26 cellular contexts compared by ENCODE assay signal in genomic region chr4:173539986-173540385, GRCh38. TPM values are rescaled to one million over a fixed set of nuclear protein-coding genes. Genes with fewer than 3 reads are reported as not detected.
"Had no signal": no experiment of that assay in that cellular context is flagged by ENCODE, and none has a peak within 500 bp of the region (broad histone marks: within the 10 kb centered on the region; RNA-seq: fewer than 3 reads in every experiment).

No MANE protein-coding gene starts in this region.

- H3K36me3 ChIP-seq: stomach, upper lobe of left lung had no signal

- H3K9me3 ChIP-seq: stomach, testis, upper lobe of left lung had no signal

- H3K27ac ChIP-seq: foreskin keratinocyte, parathyroid adenoma, testis, upper lobe of left lung had no signal

- H3K4me1 ChIP-seq: foreskin keratinocyte, parathyroid adenoma, testis had no signal

- H3K4me3 ChIP-seq: stomach, testis, upper lobe of left lung had no signal

- DNase-seq: activated B cell treated with CpG ODN at 0.5 μM for 24 hours; activated CD4-positive, alpha-beta memory T cell treated with anti-CD3 and anti-CD28 coated beads for 36 hours; activated CD4-positive, alpha-beta T cell treated with anti-CD3 and anti-CD28 coated beads for 36 hours; activated naive CD4-positive, alpha-beta T cell treated with Interleukin-2 at 50 U/mL for 16 hours; activated naive CD8-positive, alpha-beta T cell treated with anti-CD3 and anti-CD28 coated beads for 36 hours; activated T-cell treated with anti-CD3 and anti-CD28 coated beads, Interleukin-2, amount 50 U/mL, for 48 hours; central memory CD4-positive, alpha-beta T cell; dermis blood vessel endothelial cell; effector CD8-positive, alpha-beta T cell; erythroblast; foreskin keratinocyte; hippocampal formation; mesenchymal stem cell; naive B cell; nucleus accumbens; stimulated activated CD4-positive, alpha-beta T cell treated with anti-CD3 and anti-CD28 coated beads, Interleukin-15, amount 100 ng/mL, for 24 hours; stomach; T-helper 17 cell; testis; upper lobe of left lung had no signal

- H3K27me3 ChIP-seq: testis had no signal

- ATAC-seq: activated CD4-positive, alpha-beta T cell treated with anti-CD3 and anti-CD28 coated beads for 36 hours; foreskin keratinocyte; sciatic nerve; stimulated activated memory B cell treated with anti-CD40 and anti-IgM and Interleukin-4, amounts not matched to agents 10 μg/mL and 1 μg/mL and 100 μg/mL, for 72 hours; T-helper 17 cell had no signal

RNA-seq across cellular contexts. Expression of gene HAND2, which starts 10.0 kb away (rescaled TPM):
- total RNA-seq: activated B cell treated with CpG ODN at 0.5 μM for 24 hours; activated CD4-positive, alpha-beta memory T cell treated with anti-CD3 and anti-CD28 coated beads for 36 hours; activated CD4-positive, alpha-beta T cell treated with anti-CD3 and anti-CD28 coated beads for 36 hours; activated naive CD8-positive, alpha-beta T cell treated with anti-CD3 and anti-CD28 coated beads for 36 hours; astrocyte; dermis blood vessel endothelial cell; foreskin keratinocyte; mononuclear cell; T-helper 17 cell had no signal
- polyA plus RNA-seq: foreskin keratinocyte, neural cell had no signal
